ENCODE assay signal across 9 cellular contexts in genomic region chr3:197713477-197713822, GRCh38. TPM values are rescaled to one million over a fixed set of nuclear protein-coding genes. Genes with fewer than 3 reads are reported as not detected.
DNase-seq lines count a peak whose midpoint lies in the region; ATAC-seq, FAIRE-seq and TF ChIP-seq lines count a peak whose summit lies in the region.
"Had no signal": no experiment of that assay in that cellular context is flagged by ENCODE, and none has a peak within 500 bp of the region (broad histone marks: within the 10 kb centered on the region; RNA-seq: fewer than 3 reads in every experiment).

No MANE protein-coding gene starts in this region.

- H3K27ac ChIP-seq in cardiac muscle cell (peak overlapping the region; percentile 93), SJSA1 (peak overlapping the region; percentile 90; the same call in 1 of the 2 replicates), kidney (ENCODE audit: low read depth in 2 of 2, low read length in 2 of 2) (peak overlapping the region; percentile 85 to 95), upper lobe of right lung (peak overlapping the region; percentile 95)

- FAIRE-seq in kidney (lab: Jason Lieb, UNC) (no peak), HTR-8/SVneo (lab: Jason Lieb, UNC) (no peak)
- FAIRE-seq: islet of Langerhans had no signal

- H3K36me3 ChIP-seq in cardiac muscle cell (no peaks in the 10 kb centered on the region), SJSA1 (no peaks in the 10 kb centered on the region), kidney (ENCODE audit: control insufficient read depth in 1 of 2, insufficient read depth in 2 of 2, low read length in 2 of 2) (no peaks in the 10 kb centered on the region), upper lobe of right lung (no peaks in the 10 kb centered on the region)

- H3K4me1 ChIP-seq in cardiac muscle cell (ENCODE audit: low read depth) (peaks cover 27% of the 10 kb centered on the region), SJSA1 (replicated peaks) (peaks cover 12% of the 10 kb centered on the region), kidney (ENCODE audit: control insufficient read depth in 1 of 2, insufficient read depth in 1 of 2, low read depth in 1 of 2, low read length in 2 of 2) (peaks cover 2 to 9% of the 10 kb centered on the region in 2 donors), upper lobe of right lung (peaks cover 22% of the 10 kb centered on the region)

- intact Hi-C loops in Right ventricle myocardium inferior (cut with DNase I) (loop anchor here (2.0 kb wide), 1 partner anchor 35 kb away; the partner anchor contains the start of gene FYTTD1), kidney (cut with DNase I) (no loop called here), upper lobe of right lung (cut with DNase I) (no loop called here)

- no peak for ATAC-seq in Right ventricle myocardium inferior
- ATAC-seq in upper lobe of right lung = no peak

- TF ChIP-seq CTCF in cardiac muscle cell (IDR thresholded peaks at IDR 0.05; ENCODE audit: low read depth, low read length) = no peak
- TF ChIP-seq CTCF in kidney (IDR thresholded peaks at IDR 0.05; ENCODE audit: borderline replicate concordance, extremely low read depth, insufficient read depth) = no peak
- TF ChIP-seq CTCF in upper lobe of right lung (IDR thresholded peaks at IDR 0.05) = no peak

- H3K27me3 ChIP-seq in cardiac muscle cell (no peaks in the 10 kb centered on the region), SJSA1 (replicated peaks) (no peaks in the 10 kb centered on the region), upper lobe of right lung (no peaks in the 10 kb centered on the region)

- H3K9ac ChIP-seq in kidney (ENCODE audit: low read length in 2 of 2) = peak overlapping the region in 1 of 2 donors; percentile 43

- no peak overlapping the region for H3K4me3 ChIP-seq in cardiac muscle cell
- H3K4me3 ChIP-seq in SJSA1 = no peak overlapping the region
- peak overlapping the region in 1 of 2 donors; percentile 14 for H3K4me3 ChIP-seq in kidney (ENCODE audit: low read length in 2 of 2)
- no peak overlapping the region for H3K4me3 ChIP-seq in upper lobe of right lung

- peak in 1 of 2 donors; percentile 43 for DNase-seq in cardiac muscle cell (ENCODE audit: low read depth in 1 of 2, low spot score in 1 of 2)
- no peak for DNase-seq in Right ventricle myocardium inferior (ENCODE audit: missing footprints)
- DNase-seq in SJSA1 (ENCODE audit: low read depth in 1 of 2, low spot score in 2 of 2) = no peak
- no peak for DNase-seq in kidney
- no peak for DNase-seq in upper lobe of right lung
- DNase-seq in iPS-NIHi7 (ENCODE audit: extremely low spot score) = no peak
- no peak for DNase-seq in HTR-8/SVneo (ENCODE audit: insufficient read length, low spot score)
- no peak for DNase-seq in amygdala (lab: John Stamatoyannopoulos, UW)

- no peaks in the 10 kb centered on the region for H3K9me3 ChIP-seq in cardiac muscle cell (ENCODE audit: low read depth)
- H3K9me3 ChIP-seq in SJSA1 (replicated peaks) = no peaks in the 10 kb centered on the region
- no peaks in the 10 kb centered on the region for H3K9me3 ChIP-seq in kidney (ENCODE audit: control insufficient read depth in 1 of 2, low read length in 2 of 2)
- H3K9me3 ChIP-seq in upper lobe of right lung = no peaks in the 10 kb centered on the region

RNA-seq across cellular contexts. Expression of gene RUBCN, which starts 23.3 kb away (rescaled TPM):
- total RNA-seq in cardiac muscle cell (32.2 and 46.2 TPM in 2 replicates), Right ventricle myocardium inferior (19.3 TPM), kidney (31.5 TPM), upper lobe of right lung (35.2 TPM)
- polyA plus RNA-seq in cardiac muscle cell (15.4 and 17.4 TPM in 2 replicates), kidney (ENCODE audit: insufficient read depth, low read depth, low replicate concordance) (4.4 TPM)
- total RNA-seq in SJSA1 (2014; rRNA removed; shearing (Covaris generic)) = 7.0 and 10.4 TPM in 2 replicates

RNA-seq across cellular contexts. Expression of gene FYTTD1, which starts 36.2 kb away (rescaled TPM):
- total RNA-seq in cardiac muscle cell = 24.3 and 46.8 TPM in 2 replicates
- 62.8 and 65.9 TPM in 2 replicates for polyA plus RNA-seq in cardiac muscle cell
- 65.2 TPM for total RNA-seq in Right ventricle myocardium inferior
- 20.9 and 52.2 TPM in 2 replicates for total RNA-seq in SJSA1 (2014; rRNA removed; shearing (Covaris generic))
- 53.7 TPM for total RNA-seq in kidney
- 11.9 TPM for polyA plus RNA-seq in kidney (ENCODE audit: insufficient read depth, low read depth, low replicate concordance)
- total RNA-seq in upper lobe of right lung = 46.8 TPM
